In the genomic region with DNA sequence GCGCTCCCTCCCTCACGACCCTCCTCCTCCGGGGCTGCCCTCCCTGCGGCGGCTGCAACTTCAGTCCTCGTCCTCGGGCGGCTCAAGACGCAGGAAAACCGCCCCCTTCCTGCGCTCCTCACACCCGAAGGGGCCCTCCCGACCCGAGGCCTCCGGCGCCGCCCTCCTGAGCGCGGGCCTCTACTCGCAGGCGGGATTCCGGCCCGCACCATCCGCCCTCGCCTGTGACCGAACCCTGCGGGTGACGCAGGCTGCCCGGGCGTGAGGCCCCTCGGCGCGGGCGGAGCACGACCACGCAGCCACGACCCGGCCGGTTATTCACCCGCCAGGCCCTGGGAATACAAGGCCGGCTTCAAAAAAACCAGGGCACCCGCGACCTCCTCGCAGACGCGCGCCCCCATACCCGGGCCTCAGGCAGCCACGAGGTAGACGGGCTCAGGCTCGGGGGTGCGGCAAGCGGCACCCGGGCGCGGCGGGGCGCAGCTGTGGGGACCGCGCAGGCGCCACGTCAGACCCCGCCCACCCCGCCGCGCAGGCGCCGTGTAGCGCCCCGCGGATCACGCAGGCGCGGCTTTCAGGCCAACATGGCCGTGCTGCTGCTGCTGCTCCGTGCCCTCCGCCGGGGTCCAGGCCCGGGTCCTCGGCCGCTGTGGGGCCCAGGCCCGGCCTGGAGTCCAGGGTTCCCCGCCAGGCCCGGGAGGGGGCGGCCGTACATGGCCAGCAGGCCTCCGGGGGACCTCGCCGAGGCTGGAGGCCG, we compare ENCODE assay signal across 8 cellular contexts. TPM values are rescaled to one million over a fixed set of nuclear protein-coding genes. Genes with fewer than 3 reads are reported as not detected.
DNase-seq lines count a peak whose midpoint lies in the region; ATAC-seq and TF ChIP-seq lines count a peak whose summit lies in the region.

A gene (plus strand): TSS at position 570 of the 757 bp plus-strand sequence. CDS start 15 bp downstream, at position 585.

- H3K36me3 Mint-ChIP-seq in HFFc6 (ENCODE audit: low read depth) = no peaks in the 10 kb centered on the region; the same call in 1 of the 2 replicates
- peaks cover 4% of the 10 kb centered on the region for H3K36me3 Mint-ChIP-seq in activated naive CD8-positive, alpha-beta T cell treated with anti-CD3 and anti-CD28 coated beads, Interleukin-2, amount 10 ng/mL, durations not matched to agents 7 days and 5 days

- WGBS in trophoblast cell (ENCODE audit: extremely low coverage, insufficient coverage, insufficient read length) = no CpG with 5 or more reads among the region's 90 CpGs

- H2BK5ac ChIP-seq in trophoblast cell (ENCODE audit: low read depth, low read length, poor library complexity) = peak within 1 kb of the TSS; percentile 94

- peak within 1 kb of the TSS; percentile 96 for H4K8ac ChIP-seq in trophoblast cell (ENCODE audit: low read depth, low read length)

- peak within 1 kb of the TSS; percentile 88 for H4K91ac ChIP-seq in trophoblast cell (ENCODE audit: low read depth, low read length)

- H3K79me1 ChIP-seq in trophoblast cell (ENCODE audit: low read length) = peaks cover 11% of the 10 kb centered on the region

- no peaks in the 10 kb centered on the region for H3K9me3 Mint-ChIP-seq in HFFc6
- H3K9me3 Mint-ChIP-seq in activated naive CD8-positive, alpha-beta T cell treated with anti-CD3 and anti-CD28 coated beads, Interleukin-2, amount 10 ng/mL, durations not matched to agents 7 days and 5 days = no peaks in the 10 kb centered on the region

- DNase-seq in GM10266 (ENCODE audit: extremely low spot score) = peak; percentile 99
- DNase-seq in HFFc6 = peak; percentile 69
- peak; percentile 93 for DNase-seq in NB4 (ENCODE audit: low read depth)
- DNase-seq in SW 1271 (lab: John Stamatoyannopoulos, UW) = peak; percentile 37 to 77
- peak; percentile 98 for DNase-seq in activated naive CD8-positive, alpha-beta T cell treated with anti-CD3 and anti-CD28 coated beads, Interleukin-2, amount 10 ng/mL, durations not matched to agents 7 days and 5 days
- DNase-seq in Right ventricle myocardium superior = peak; percentile 91
- peak; percentile 83 to 90 for DNase-seq in trophoblast cell
- peak; percentile 75 to 90 for DNase-seq in tibial artery

- peak within 1 kb of the TSS; percentile 80 for H2BK120ac ChIP-seq in trophoblast cell (ENCODE audit: insufficient read depth, low read length, poor library complexity)

- H3K4me1 ChIP-seq in trophoblast cell (ENCODE audit: control insufficient read depth in 1 of 2, insufficient read depth in 2 of 2, low read length in 2 of 2) = peaks cover 3 to 4% of the 10 kb centered on the region in 2 experiments
- peaks cover 0 to 39% (median 25%) of the 10 kb centered on the region in 4 donors for H3K4me1 ChIP-seq in tibial artery

- H2AK5ac ChIP-seq in trophoblast cell (ENCODE audit: low read length) = peak within 1 kb of the TSS; percentile 56

- H2AFZ ChIP-seq in trophoblast cell (ENCODE audit: insufficient read depth, low read length, poor library complexity) = peak within 1 kb of the TSS; percentile 74

- no peaks in the 10 kb centered on the region for H3K9me3 ChIP-seq in trophoblast cell (ENCODE audit: insufficient read depth, low read depth, low read length)
- H3K9me3 ChIP-seq in tibial artery = no peaks in the 10 kb centered on the region

- TF ChIP-seq CTCF in GM10266 (IDR thresholded peaks at IDR 0.05; ENCODE audit: control insufficient read depth, insufficient read depth, low read depth, missing control alignments) = no peak
- no peak for TF ChIP-seq CTCF in HFFc6 (IDR thresholded peaks at IDR 0.05)
- TF ChIP-seq CTCF in NB4 (IDR thresholded peaks at IDR 0.05; ENCODE audit: low read depth, low read length) = no peak
- no peak for TF ChIP-seq CTCF in tibial artery (IDR thresholded peaks at IDR 0.05)

- peak within 1 kb of the TSS; percentile 90 for H4K12ac ChIP-seq in trophoblast cell (ENCODE audit: low read depth, low read length)

- H3K36me3 ChIP-seq in trophoblast cell (ENCODE audit: control insufficient read depth in 1 of 2, insufficient read depth in 2 of 2, low read length in 2 of 2) (peaks cover 16 to 17% of the 10 kb centered on the region in 2 experiments), tibial artery (peaks cover 19 to 28% (median 26%) of the 10 kb centered on the region in 3 donors)

- H3K27me3 ChIP-seq in trophoblast cell (ENCODE audit: insufficient read depth, low read length) (no peaks in the 10 kb centered on the region), tibial artery (no peaks in the 10 kb centered on the region)

- H3K23ac ChIP-seq in trophoblast cell (ENCODE audit: low read length) = no peak within 1 kb of the TSS

- TF ChIP-seq POLR2A in NB4 (IDR thresholded peaks at IDR 0.05; ENCODE audit: extremely low read depth, insufficient read length) = peak; percentile 82

- no peaks in the 10 kb centered on the region; the same call in 1 of the 2 replicates for H3K27me3 Mint-ChIP-seq in HFFc6 (ENCODE audit: insufficient read depth)
- H3K27me3 Mint-ChIP-seq in activated naive CD8-positive, alpha-beta T cell treated with anti-CD3 and anti-CD28 coated beads, Interleukin-2, amount 10 ng/mL, durations not matched to agents 7 days and 5 days = no peaks in the 10 kb centered on the region

- peak within 1 kb of the TSS; percentile 95 for H3K27ac Mint-ChIP-seq in HFFc6
- H3K27ac Mint-ChIP-seq in activated naive CD8-positive, alpha-beta T cell treated with anti-CD3 and anti-CD28 coated beads, Interleukin-2, amount 10 ng/mL, durations not matched to agents 7 days and 5 days = peak within 1 kb of the TSS; percentile 95

- intact Hi-C loops in Right ventricle myocardium superior (cut with DNase I) = loop anchor here (5.0 kb wide), 1 partner anchor 176 kb away; no protein-coding TSS in a partner anchor
- intact Hi-C loops in tibial artery (cut with DNase I; ENCODE audit: low total_unique reads) = loop anchor here (10.0 kb wide), 2 partner anchors 173 to 263 kb away; no protein-coding TSS in a partner anchor

- no peak within 1 kb of the TSS for H2BK12ac ChIP-seq in trophoblast cell (ENCODE audit: low read length)

- peak within 1 kb of the TSS; percentile 76 for H3K18ac ChIP-seq in trophoblast cell (ENCODE audit: low read length)

- H3K4me1 Mint-ChIP-seq in HFFc6 (ENCODE audit: low read depth) = peaks cover 22% of the 10 kb centered on the region
- H3K4me1 Mint-ChIP-seq in activated naive CD8-positive, alpha-beta T cell treated with anti-CD3 and anti-CD28 coated beads, Interleukin-2, amount 10 ng/mL, durations not matched to agents 7 days and 5 days = peaks cover 29% of the 10 kb centered on the region

- H3K79me2 ChIP-seq in trophoblast cell (ENCODE audit: control insufficient read depth, insufficient read depth, low read length, poor library complexity) = peaks cover 12% of the 10 kb centered on the region

- H3K4ac ChIP-seq in trophoblast cell (ENCODE audit: low read depth, low read length) = peak within 1 kb of the TSS; percentile 66

- H3K4me2 ChIP-seq in trophoblast cell (ENCODE audit: low read length) = peak within 1 kb of the TSS; percentile 91

- H3K27ac ChIP-seq in trophoblast cell (ENCODE audit: low read depth, low read length) = peak within 1 kb of the TSS; percentile 80
- H3K27ac ChIP-seq in tibial artery = peak within 1 kb of the TSS; percentile 85 to 90

- peak within 1 kb of the TSS; percentile 94 for H3K4me3 ChIP-seq in NB4 (ENCODE audit: low read depth, low read length)
- peak within 1 kb of the TSS; percentile 95 for H3K4me3 ChIP-seq in trophoblast cell (ENCODE audit: low read depth, low read length)
- H3K4me3 ChIP-seq in tibial artery = peak within 1 kb of the TSS; percentile 83 to 88

- POLR2A ChIA-PET in activated naive CD8-positive, alpha-beta T cell treated with anti-CD3 and anti-CD28 coated beads, Interleukin-2, amount 10 ng/mL, durations not matched to agents 7 days and 5 days (lab: Charles Lee) = interaction anchor here (0.5 to 6.2 kb wide), 27 partner anchors 12 to 365 kb away, joined by 3 to 88 read pairs (median 4); a partner anchor contains a TSS

- ATAC-seq in activated naive CD8-positive, alpha-beta T cell treated with anti-CD3 and anti-CD28 coated beads, Interleukin-2, amount 10 ng/mL, durations not matched to agents 7 days and 5 days (ENCODE audit: low read depth) = peak; percentile 79
- ATAC-seq in Right ventricle myocardium superior (ENCODE audit: poor library complexity) = peak; percentile 94

- H3K4me3 Mint-ChIP-seq in HFFc6 = peak within 1 kb of the TSS; percentile 99
- H3K4me3 Mint-ChIP-seq in activated naive CD8-positive, alpha-beta T cell treated with anti-CD3 and anti-CD28 coated beads, Interleukin-2, amount 10 ng/mL, durations not matched to agents 7 days and 5 days = peak within 1 kb of the TSS; percentile 94

- H3K14ac ChIP-seq in trophoblast cell (ENCODE audit: low read length) = peak within 1 kb of the TSS; percentile 85

- peak within 1 kb of the TSS; percentile 100 for H3K9ac ChIP-seq in trophoblast cell (ENCODE audit: low read length)

RNA-seq across cellular contexts. Expression of the gene that starts here (rescaled TPM):
- total RNA-seq in HFFc6 (2021; fragmentation: NEBNext Ultra II Directional; extraction: Animal tissue kit (Norgen Biotek cat#: 25700)) = 10 to 100 TPM; 81.5 to 97.0 (median 89.6) TPM
- total RNA-seq in activated naive CD8-positive, alpha-beta T cell treated with anti-CD3 and anti-CD28 coated beads, Interleukin-2, amount 10 ng/mL, durations not matched to agents 7 days and 5 days = 100 to 1,000 TPM; 112 to 113 TPM
- 108 TPM for total RNA-seq in Right ventricle myocardium superior
- 43.6 and 45.1 TPM in 2 replicates for polyA plus RNA-seq in trophoblast cell (2013)

Comparison
In these comparisons a context has a peak if more than half of its experiments do, and no peak if none do; other contexts are left out.
1. Peak in every context shown above with its lines: DNase-seq, ATAC-seq, H3K4me3 ChIP-seq and H3K27ac ChIP-seq.